In genomic region chr13:111328111-111328802, GRCh38 we compare ENCODE assay signal across 18 cellular contexts. TPM values are rescaled to one million over a fixed set of nuclear protein-coding genes. Genes with fewer than 3 reads are reported as not detected.
"Had no signal": no experiment of that assay in that cellular context is flagged by ENCODE, and none has a peak within 500 bp of the region (broad histone marks: within the 10 kb centered on the region; RNA-seq: fewer than 3 reads in every experiment).

No MANE protein-coding gene starts in this region.

- DNase-seq: activated naive CD4-positive, alpha-beta T cell treated with anti-CD3 and anti-CD28 coated beads, Interleukin-2, amount 10 ng/mL, durations not matched to agents 7 days and 5 days; dermis blood vessel endothelial cell; heart left ventricle; left colon; mammary epithelial cell; mucosa of descending colon; naive thymus-derived CD4-positive, alpha-beta T cell; small intestine; stimulated activated naive CD8-positive, alpha-beta T cell treated with anti-CD3 and anti-CD28 coated beads, Interleukin-15, amount 100 ng/mL, for 72 hours; upper lobe of right lung; WERI-Rb-1 had no signal

- H3K27me3 ChIP-seq: ascending aorta, heart left ventricle, upper lobe of right lung had no signal

- H3K4me3 ChIP-seq: ascending aorta, heart left ventricle, mucosa of descending colon, upper lobe of right lung had no signal

- H3K9me3 ChIP-seq: ascending aorta, mucosa of descending colon, upper lobe of right lung had no signal

- ATAC-seq: activated T-helper 17 cell treated with anti-CD3 and anti-CD28 coated beads, Interleukin-2, amount 50 U/mL, for 72 hours; heart left ventricle; left colon; mucosa of descending colon; naive thymus-derived CD4-positive, alpha-beta T cell; right cardiac atrium; stimulated activated naive CD8-positive, alpha-beta T cell treated with anti-CD3 and anti-CD28 coated beads, Interleukin-15, amount 100 ng/mL, for 72 hours had no signal

- H3K36me3 Mint-ChIP-seq: activated naive CD4-positive, alpha-beta T cell treated with anti-CD3 and anti-CD28 coated beads, Interleukin-2, amount 10 ng/mL, durations not matched to agents 7 days and 5 days had no signal

- H3K4me3 Mint-ChIP-seq: activated naive CD4-positive, alpha-beta T cell treated with anti-CD3 and anti-CD28 coated beads, Interleukin-2, amount 10 ng/mL, durations not matched to agents 7 days and 5 days; activated T-helper 17 cell treated with anti-CD3 and anti-CD28 coated beads, Interleukin-2, amount 50 U/mL, for 72 hours; naive thymus-derived CD4-positive, alpha-beta T cell; stimulated activated naive CD8-positive, alpha-beta T cell treated with anti-CD3 and anti-CD28 coated beads, Interleukin-15, amount 100 ng/mL, for 72 hours had no signal

- H3K4me1 ChIP-seq: ascending aorta, heart left ventricle, upper lobe of right lung had no signal

- H3K27ac Mint-ChIP-seq: activated naive CD4-positive, alpha-beta T cell treated with anti-CD3 and anti-CD28 coated beads, Interleukin-2, amount 10 ng/mL, durations not matched to agents 7 days and 5 days; activated T-helper 17 cell treated with anti-CD3 and anti-CD28 coated beads, Interleukin-2, amount 50 U/mL, for 72 hours; naive thymus-derived CD4-positive, alpha-beta T cell had no signal

- H3K36me3 ChIP-seq: heart left ventricle, upper lobe of right lung, WERI-Rb-1 had no signal

- H3K27me3 Mint-ChIP-seq: activated T-helper 17 cell treated with anti-CD3 and anti-CD28 coated beads, Interleukin-2, amount 50 U/mL, for 72 hours; naive thymus-derived CD4-positive, alpha-beta T cell; stimulated activated naive CD8-positive, alpha-beta T cell treated with anti-CD3 and anti-CD28 coated beads, Interleukin-15, amount 100 ng/mL, for 72 hours had no signal

- H3K27ac ChIP-seq: ascending aorta, epithelial cell of prostate, heart left ventricle, upper lobe of right lung, WERI-Rb-1 had no signal

- H3K9me3 Mint-ChIP-seq: activated naive CD4-positive, alpha-beta T cell treated with anti-CD3 and anti-CD28 coated beads, Interleukin-2, amount 10 ng/mL, durations not matched to agents 7 days and 5 days had no signal

RNA-seq across cellular contexts. Expression of gene TEX29, which starts 7.8 kb away (rescaled TPM):
- total RNA-seq: ascending aorta, bronchial epithelial cell, frontal cortex, mammary epithelial cell, temporal lobe had no signal
- polyA plus RNA-seq: mammary epithelial cell; naive thymus-derived CD4-positive, alpha-beta T cell had no signal
